In the genomic region with DNA sequence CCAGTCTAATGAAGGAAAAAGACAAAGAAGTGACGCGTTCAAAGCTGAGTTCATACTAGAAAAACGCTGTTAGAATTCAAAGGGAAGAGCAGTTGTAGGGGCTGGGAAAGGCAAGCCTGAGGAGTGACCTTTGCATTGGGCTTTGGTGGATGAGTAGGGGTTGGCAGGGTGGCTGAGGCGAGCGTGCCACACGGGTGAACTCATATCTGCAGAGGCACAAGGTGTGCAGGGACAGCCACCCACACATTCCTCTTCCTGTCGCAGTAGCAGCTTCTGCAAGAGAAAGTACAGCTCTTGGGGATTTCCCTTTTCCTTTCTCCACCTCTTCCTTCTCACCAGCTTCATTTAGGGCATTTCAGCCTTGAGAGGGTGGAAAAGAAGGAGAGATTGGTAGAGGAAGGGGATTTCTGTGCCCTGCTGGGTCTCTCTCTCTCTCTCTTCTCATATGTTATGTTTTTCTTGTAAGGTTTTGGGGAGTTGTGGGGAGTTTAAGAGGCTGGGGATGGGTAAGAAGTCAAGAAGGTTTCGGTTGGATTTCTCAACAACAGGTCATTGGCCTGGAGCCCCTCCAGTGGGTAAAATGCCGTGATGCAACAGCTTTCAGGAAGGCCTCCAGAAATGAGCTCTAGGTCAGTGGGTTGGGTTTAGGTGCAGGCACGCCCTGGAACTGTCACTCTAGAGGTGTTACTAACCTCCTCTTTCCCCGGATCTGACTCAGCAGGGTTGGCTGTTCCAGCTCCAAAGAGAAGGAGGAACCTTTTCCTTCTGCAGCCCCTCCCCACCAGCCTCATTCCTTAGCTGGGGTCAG, we compare ENCODE assay signal across 7 cellular contexts. TPM values are rescaled to one million over a fixed set of nuclear protein-coding genes. Genes with fewer than 3 reads are reported as not detected.
DNase-seq lines count a peak whose midpoint lies in the region; ATAC-seq and TF ChIP-seq lines count a peak whose summit lies in the region.

No MANE protein-coding gene starts in this region.

- no peak overlapping the region for H3K4me3 ChIP-seq in OCI-LY7 (ENCODE audit: low read depth, low read length, poor library complexity, severe bottlenecking)

- H3K27ac ChIP-seq in OCI-LY7 (ENCODE audit: low read depth, low read length, poor library complexity, severe bottlenecking) = no peak overlapping the region

- no peaks in the 10 kb centered on the region for H3K9me2 ChIP-seq in OCI-LY7 (ENCODE audit: insufficient read depth, low read length)

- ATAC-seq in GM18858 (IDR thresholded peaks at IDR 0.05; ENCODE audit: unreplicated experiment) (peak; percentile 36), HG02973 (IDR thresholded peaks at IDR 0.05; ENCODE audit: unreplicated experiment) (peak; percentile 44), GM19324 (IDR thresholded peaks at IDR 0.05; ENCODE audit: low FRiP score, unreplicated experiment) (no peak)

- TF ChIP-seq CTCF in OCI-LY7 (conservative IDR thresholded peaks at IDR 0.05; ENCODE audit: low read length) = no peak

- peak overlapping the region; percentile 83 for H3K4me2 ChIP-seq in OCI-LY7 (ENCODE audit: low read length)

- intact Hi-C loops in OCI-LY7 (cut with micrococcal nuclease; ENCODE audit: unreplicated experiment) = loop anchor here (2.0 kb wide), 3 partner anchors 183 to 283 kb away; no protein-coding TSS in a partner anchor

- POLR2A ChIA-PET in OCI-LY7 (lab: Charles Lee) = interaction anchor here (0.5 to 3.3 kb wide), 11 partner anchors 28 to 424 kb away, joined by 3 to 22 read pairs (median 3); no protein-coding TSS in a partner anchor

- CTCF ChIA-PET in OCI-LY7 (lab: Charles Lee; ENCODE audit: unreplicated experiment) = interaction anchor here (0.6 to 2.4 kb wide), 7 partner anchors 26 to 138 kb away, joined by 3 to 20 read pairs (median 9); no protein-coding TSS in a partner anchor

- no peaks in the 10 kb centered on the region for H3K9me3 ChIP-seq in OCI-LY7 (ENCODE audit: low read length)

- H3K4me1 ChIP-seq in OCI-LY7 (ENCODE audit: insufficient read depth, low read length, poor library complexity, severe bottlenecking) = peaks cover 57% of the 10 kb centered on the region

- H2AFZ ChIP-seq in OCI-LY7 (ENCODE audit: low read length) = peak overlapping the region; percentile 6; the same call in 1 of the 2 replicates

- no peaks in the 10 kb centered on the region for H3K79me2 ChIP-seq in OCI-LY7 (ENCODE audit: insufficient read depth, low read depth, low read length)

- H4K20me1 ChIP-seq in OCI-LY7 (ENCODE audit: insufficient read depth, low read length) = no peaks in the 10 kb centered on the region

- no TSS peak for BruUV-seq in OCI-LY7 (replicated peaks; lab: Mats Ljungman, UMichigan)

- DNase-seq in OCI-LY7 (ENCODE audit: low spot score) (peak; percentile 39), glomerular visceral epithelial cell (ENCODE audit: extremely low spot score) (peak; percentile 88)
- peak; percentile 18 to 26 for DNase-seq in activated T-helper 1 cell treated with anti-CD3 and anti-CD28 coated beads, Interleukin-2, amount 50 U/mL, for 16 hours (ENCODE audit: low read depth in 1 of 2, low spot score in 1 of 2)
- peak; percentile 62 to 65 (median 62) for DNase-seq in stimulated activated CD4-positive, alpha-beta T cell treated with anti-CD3 and anti-CD28 coated beads, Interleukin-12 subunit alpha, Interleukin-12 subunit beta, amount 100 ng/mL, for 48 hours (ENCODE audit: low read depth in 2 of 3, low spot score in 1 of 3)

- no peaks in the 10 kb centered on the region; the same call in 1 of the 2 replicates for H3K36me3 ChIP-seq in OCI-LY7 (ENCODE audit: insufficient read depth, low read length)

RNA-seq across cellular contexts. Expression of a gene that starts 40.1 kb away (rescaled TPM):
- total RNA-seq in OCI-LY7 (2014; rRNA removed; shearing (Covaris generic)) = 273 and 306 TPM in 2 replicates
- total RNA-seq in OCI-LY7 (2022) = 221 and 256 TPM in 2 replicates

Comparison
In these comparisons a context has a peak if more than half of its experiments do, and no peak if none do; other contexts are left out.
1. DNase-seq: peak in every context shown above with its lines; median percentile 88 in glomerular visceral epithelial cell; 62 in stimulated activated CD4-positive, alpha-beta T cell treated with anti-CD3 and anti-CD28 coated beads, Interleukin-12 subunit alpha, Interleukin-12 subunit beta, amount 100 ng/mL, for 48 hours; 39 in OCI-LY7; 22 in activated T-helper 1 cell treated with anti-CD3 and anti-CD28 coated beads, Interleukin-2, amount 50 U/mL, for 16 hours.